8 cellular contexts compared by ENCODE assay signal in the genomic region with DNA sequence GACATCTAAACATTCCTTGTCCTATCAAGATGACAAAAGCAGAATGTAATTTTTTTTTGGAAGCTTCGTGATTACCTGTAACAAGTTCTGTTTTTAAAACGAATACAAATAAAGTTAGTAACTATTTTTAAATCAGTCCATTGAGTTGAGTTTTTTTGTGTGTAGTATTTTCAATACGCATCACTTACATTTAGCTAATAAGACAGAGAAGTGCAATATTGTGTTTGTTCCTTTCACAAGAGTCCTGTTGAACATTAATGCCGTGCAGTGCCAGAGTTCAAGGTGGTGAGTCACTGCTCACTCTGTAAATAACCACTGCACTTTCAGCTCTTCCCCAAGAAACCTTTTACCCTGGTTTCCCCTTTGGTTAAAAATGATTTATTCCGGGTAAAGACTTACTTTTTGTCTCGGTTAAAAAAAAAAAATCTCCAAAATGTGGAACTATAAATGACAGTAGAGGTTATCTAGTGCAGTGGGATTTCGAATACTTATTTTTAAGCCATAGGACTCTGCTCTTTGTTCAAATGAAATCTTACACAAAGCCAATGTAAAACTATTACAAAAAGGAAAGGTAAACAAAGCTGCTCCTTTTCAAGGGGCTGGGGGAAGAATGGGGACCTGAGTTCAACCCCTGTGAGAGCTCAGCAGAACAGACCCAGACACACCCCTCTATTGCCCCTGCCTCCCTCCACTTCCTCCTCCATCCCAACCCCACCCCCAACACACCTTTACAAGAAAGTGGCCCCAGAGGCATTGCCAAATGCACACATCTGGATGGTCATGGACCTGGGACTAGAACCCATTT. TPM values are rescaled to one million over a fixed set of nuclear protein-coding genes. Genes with fewer than 3 reads are reported as not detected.
A peak's percentile ranks its signal among the peaks of the same experiment; 100 is the strongest.
DNase-seq lines count a peak whose midpoint lies in the region; ATAC-seq and TF ChIP-seq lines count a peak whose summit lies in the region.

No MANE protein-coding gene starts in this region.

- H3K27me3 Mint-ChIP-seq in CD4-positive, alpha-beta T cell = no peaks in the 10 kb centered on the region
- H3K27me3 Mint-ChIP-seq in activated naive CD8-positive, alpha-beta T cell = no peaks in the 10 kb centered on the region
- H3K27me3 Mint-ChIP-seq in T-helper 2 cell treated with Interferon-gamma antibody and Interleukin-4, amounts not matched to agents 5 μg/mL and 100 μg/mL, for 36 hours (ENCODE audit: low read depth) = peaks cover 2% of the 10 kb centered on the region

- H3K9me3 ChIP-seq in CD4-positive, alpha-beta T cell (ENCODE audit: control insufficient read depth, low read length) = no peaks in the 10 kb centered on the region
- H3K9me3 ChIP-seq in right lobe of liver = no peaks in the 10 kb centered on the region

- intact Hi-C loops in CD4-positive, alpha-beta T cell (cut with DNase I, micrococcal nuclease) = no loop called here
- intact Hi-C loops in right lobe of liver (cut with DNase I) = no loop called here

- no peaks in the 10 kb centered on the region for H3K27me3 ChIP-seq in CD4-positive, alpha-beta T cell (ENCODE audit: control insufficient read depth, insufficient read depth, low read length)
- H3K27me3 ChIP-seq in right lobe of liver = no peaks in the 10 kb centered on the region

- H3K4me3 Mint-ChIP-seq in CD4-positive, alpha-beta T cell = peak overlapping the region; percentile 76
- H3K4me3 Mint-ChIP-seq in activated naive CD8-positive, alpha-beta T cell = peak overlapping the region; percentile 78
- no peak overlapping the region for H3K4me3 Mint-ChIP-seq in T-helper 2 cell treated with Interferon-gamma antibody and Interleukin-4, amounts not matched to agents 5 μg/mL and 100 μg/mL, for 36 hours

- CTCF ChIA-PET in CD4-positive, alpha-beta T cell (lab: Charles Lee) = interaction anchor here (1.0 to 4.8 kb wide), 8 partner anchors 10 to 149 kb away, joined by 3 to 42 read pairs (median 4); a partner anchor contains a TSS

- H3K27ac ChIP-seq in CD4-positive, alpha-beta T cell (ENCODE audit: low read depth, low read length) = no peak overlapping the region
- peak overlapping the region; percentile 36 to 86 (median 83) for H3K27ac ChIP-seq in right lobe of liver

- peak; percentile 15 for ATAC-seq in CD4-positive, alpha-beta T cell (ENCODE audit: poor library complexity)
- ATAC-seq in right lobe of liver (peak; percentile 85 to 94 (median 94)), HG02970 (IDR thresholded peaks at IDR 0.05; ENCODE audit: low FRiP score, unreplicated experiment) (no peak), HG03571 (IDR thresholded peaks at IDR 0.05; ENCODE audit: unreplicated experiment) (no peak)

- H3K27ac Mint-ChIP-seq in CD4-positive, alpha-beta T cell = peak overlapping the region; percentile 87
- H3K27ac Mint-ChIP-seq in activated naive CD8-positive, alpha-beta T cell = peak overlapping the region; percentile 97
- H3K27ac Mint-ChIP-seq in T-helper 2 cell treated with Interferon-gamma antibody and Interleukin-4, amounts not matched to agents 5 μg/mL and 100 μg/mL, for 36 hours = no peak overlapping the region

- no peaks in the 10 kb centered on the region for H3K9me3 Mint-ChIP-seq in CD4-positive, alpha-beta T cell
- no peaks in the 10 kb centered on the region for H3K9me3 Mint-ChIP-seq in activated naive CD8-positive, alpha-beta T cell (ENCODE audit: low read depth)
- no peaks in the 10 kb centered on the region for H3K9me3 Mint-ChIP-seq in T-helper 2 cell treated with Interferon-gamma antibody and Interleukin-4, amounts not matched to agents 5 μg/mL and 100 μg/mL, for 36 hours

- POLR2A ChIA-PET in CD4-positive, alpha-beta T cell (lab: Charles Lee) = interaction anchor here (0.7 to 4.3 kb wide), 7 partner anchors 14 to 126 kb away, joined by 3 to 16 read pairs (median 5); a partner anchor contains a TSS

- peak overlapping the region in 2 of 3 donors; percentile 9 to 17 for H3K4me3 ChIP-seq in right lobe of liver

- 12% methylated on average over 7 of the region's 7 CpGs for whole genome bisulfite sequencing in right lobe of liver (ENCODE audit: insufficient coverage, low coverage, low lambda C conversion rate, missing lambda C conversion rate)

- no peak for TF ChIP-seq CTCF in CD4-positive, alpha-beta T cell (IDR thresholded peaks at IDR 0.05)
- TF ChIP-seq CTCF in right lobe of liver (IDR thresholded peaks at IDR 0.05) = no peak

- H3K4me1 ChIP-seq in right lobe of liver = peaks cover 0 to 23% (median 10%) of the 10 kb centered on the region in 4 donors

- H3K4me1 Mint-ChIP-seq in CD4-positive, alpha-beta T cell (ENCODE audit: low read depth) = peaks cover 81% of the 10 kb centered on the region
- peaks cover 80% of the 10 kb centered on the region for H3K4me1 Mint-ChIP-seq in activated naive CD8-positive, alpha-beta T cell (ENCODE audit: low read depth)
- H3K4me1 Mint-ChIP-seq in T-helper 2 cell treated with Interferon-gamma antibody and Interleukin-4, amounts not matched to agents 5 μg/mL and 100 μg/mL, for 36 hours (ENCODE audit: low read depth) = peaks cover 37% of the 10 kb centered on the region

- H3K36me3 Mint-ChIP-seq in CD4-positive, alpha-beta T cell (ENCODE audit: low read depth) = peaks cover 55% of the 10 kb centered on the region
- peaks cover 9% of the 10 kb centered on the region for H3K36me3 Mint-ChIP-seq in activated naive CD8-positive, alpha-beta T cell
- H3K36me3 Mint-ChIP-seq in T-helper 2 cell treated with Interferon-gamma antibody and Interleukin-4, amounts not matched to agents 5 μg/mL and 100 μg/mL, for 36 hours (ENCODE audit: low read depth) = peaks cover 28% of the 10 kb centered on the region

- no peaks in the 10 kb centered on the region for H3K36me3 ChIP-seq in right lobe of liver

- peak in 3 of 10 experiments; percentile 17 to 19 (median 19) for DNase-seq in CD4-positive, alpha-beta T cell
- DNase-seq in LHCN-M2 (ENCODE audit: low read depth) (peak; percentile 55), right lobe of liver (peak in 1 of 3 donors; percentile 81), midbrain (lab: John Stamatoyannopoulos, UW) (no peak)
- DNase-seq in T-helper 2 cell treated with Interferon-gamma antibody and Interleukin-4, amounts not matched to agents 5 μg/mL and 100 μg/mL, for 36 hours (ENCODE audit: low spot score) = no peak

- no peak for TF ChIP-seq POLR2A in right lobe of liver (IDR thresholded peaks at IDR 0.05)

RNA-seq across cellular contexts. Expression of a gene that starts 14.8 kb away (rescaled TPM):
- total RNA-seq in CD4-positive, alpha-beta T cell = not detected
- not detected in 2 replicates for total RNA-seq in LHCN-M2 (2014; rRNA removed)
- not detected for polyA plus RNA-seq in LHCN-M2 (2012)
- total RNA-seq in right lobe of liver = 1 to 10 TPM in 3 of 6 experiments, under 1 TPM in 3; 0.81 to 2.6 (median 0.99) TPM

RNA-seq across cellular contexts. Expression of a gene that starts 38.5 kb away (rescaled TPM):
- 100 to 1,000 TPM; 185 to 191 TPM for total RNA-seq in CD4-positive, alpha-beta T cell
- total RNA-seq in LHCN-M2 (2014; rRNA removed) (6.1 and 6.8 TPM in 2 replicates), right lobe of liver (1 to 10 TPM; 1.2 to 3.1 (median 2.1) TPM)
- 3.9 TPM for polyA plus RNA-seq in LHCN-M2 (2012)

Comparison
In these comparisons a context has a peak if more than half of its experiments do, and no peak if none do; other contexts are left out.
1. ATAC-seq: peak in CD4-positive, alpha-beta T cell (single experiment) and right lobe of liver (4 of 4); none in HG02970 (single experiment) and HG03571 (single experiment).
2. RNA of a gene that starts 38.5 kb away (total RNA-seq): 185 to 191 TPM in CD4-positive, alpha-beta T cell; 6.1 to 6.8 TPM in LHCN-M2 and 1.2 to 3.1 TPM in right lobe of liver; every median in the first group is over 10 times any median in the second.